ENCODE assay signal across 1 cellular context in the genomic region with DNA sequence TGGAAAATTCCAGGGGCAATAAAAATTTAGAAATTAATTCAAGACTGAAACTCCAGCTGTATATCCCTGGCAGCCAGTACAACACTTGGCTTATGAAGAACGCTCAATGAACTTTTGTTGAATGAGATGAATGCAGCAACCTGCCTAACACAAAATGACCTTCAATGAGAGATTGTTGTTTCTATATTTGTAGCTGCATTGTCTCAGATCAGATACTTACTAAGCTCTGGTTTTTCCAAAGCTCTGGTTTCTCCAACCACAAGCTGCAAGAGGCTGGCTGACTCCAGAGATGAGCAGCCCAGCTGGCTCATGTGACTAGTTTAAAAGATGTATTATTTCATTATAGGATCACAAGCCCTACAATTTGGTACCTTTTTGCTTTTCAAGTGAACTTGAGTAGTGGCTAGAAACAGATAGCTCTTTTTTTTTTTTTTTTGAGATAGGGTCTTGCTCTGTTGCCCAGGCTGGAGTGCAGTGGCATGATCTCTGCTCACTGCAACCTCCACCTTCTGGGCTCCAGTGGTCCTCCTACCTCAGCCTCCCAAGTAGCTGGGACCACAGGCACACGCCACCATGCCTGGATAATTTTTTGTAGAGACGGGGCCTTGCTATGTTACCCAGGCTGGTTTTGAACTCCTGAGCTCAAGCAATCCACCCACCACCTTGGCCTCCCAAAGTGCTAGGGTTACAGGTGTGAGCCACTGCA.
TF ChIP-seq lines count a peak whose summit lies in the region.

No MANE protein-coding gene starts in this region.

TF ChIP-seq in IMR-90, 13 proteins besides CTCF, POLR2A, EP300 and RAD21:
- no peak for TF ChIP-seq MAZ (IDR thresholded peaks at IDR 0.05; ENCODE audit: borderline replicate concordance, low read depth, low read length)
- TF ChIP-seq, protein P1, sequence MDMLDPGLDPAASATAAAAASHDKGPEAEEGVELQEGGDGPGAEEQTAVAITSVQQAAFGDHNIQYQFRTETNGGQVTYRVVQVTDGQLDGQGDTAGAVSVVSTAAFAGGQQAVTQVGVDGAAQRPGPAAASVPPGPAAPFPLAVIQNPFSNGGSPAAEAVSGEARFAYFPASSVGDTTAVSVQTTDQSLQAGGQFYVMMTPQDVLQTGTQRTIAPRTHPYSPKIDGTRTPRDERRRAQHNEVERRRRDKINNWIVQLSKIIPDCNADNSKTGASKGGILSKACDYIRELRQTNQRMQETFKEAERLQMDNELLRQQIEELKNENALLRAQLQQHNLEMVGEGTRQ (IDR thresholded peaks at IDR 0.05; ENCODE audit: low read depth, low read length), result peak; percentile 28; the same call in 1 of the 2 replicates
TF ChIP-seq in IMR-90: peak in this region for 1.
